In the genomic region with DNA sequence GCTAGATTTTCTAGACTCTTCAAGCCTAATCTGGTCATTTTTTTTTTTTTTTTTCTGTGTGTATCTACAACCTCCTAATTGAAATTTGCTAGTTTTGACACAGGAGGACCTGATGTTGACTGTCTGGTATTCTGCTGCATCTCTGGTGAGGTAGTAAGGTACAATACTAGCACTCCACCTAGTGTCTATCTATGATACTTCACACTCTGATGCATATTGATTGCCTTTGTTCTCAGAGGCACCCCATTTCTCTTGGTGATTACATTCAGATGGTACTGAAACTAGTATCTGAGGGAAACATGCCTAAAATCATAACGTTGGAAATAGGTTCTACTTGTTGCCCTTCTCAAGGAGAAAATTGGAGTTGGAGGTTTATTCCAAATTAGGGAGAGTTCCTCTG, we compare ENCODE assay signal across 8 cellular contexts.
A peak's percentile ranks its signal among the peaks of the same experiment; 100 is the strongest.
DNase-seq lines count a peak whose midpoint lies in the region; FAIRE-seq and TF ChIP-seq lines count a peak whose summit lies in the region.

No MANE protein-coding gene starts in this region.

- no peaks in the 10 kb centered on the region for H3K27me3 ChIP-seq in MM.1S (replicated peaks; ENCODE audit: insufficient read depth, low read length)
- no peaks in the 10 kb centered on the region for H3K27me3 ChIP-seq in stomach

- no peak overlapping the region for H3K27ac Mint-ChIP-seq in CD14-positive monocyte

- H3K9me2 ChIP-seq in MM.1S (replicated peaks; ENCODE audit: insufficient read depth, low read length), result no peaks in the 10 kb centered on the region

- intact Hi-C loops in CD14-positive monocyte (cut with micrococcal nuclease) (no loop called here), stomach (cut with DNase I; ENCODE audit: low total_unique reads) (no loop called here)

- no peaks in the 10 kb centered on the region for H3K4me1 ChIP-seq in MM.1S (ENCODE audit: low read length)
- no peaks in the 10 kb centered on the region for H3K4me1 ChIP-seq in stomach

- no peaks in the 10 kb centered on the region for H3K79me2 ChIP-seq in MM.1S (ENCODE audit: low read length)

- no peaks in the 10 kb centered on the region for H3F3A ChIP-seq in MM.1S (ENCODE audit: insufficient read depth, low read length)

- H3K36me3 ChIP-seq in MM.1S (replicated peaks; ENCODE audit: insufficient read depth, low read length), result no peaks in the 10 kb centered on the region
- no peaks in the 10 kb centered on the region for H3K36me3 ChIP-seq in stomach

- peaks cover 0 to 3% (median 0%) of the 10 kb centered on the region in 7 donors for H3K9me3 Mint-ChIP-seq in CD14-positive monocyte

- H3K27ac ChIP-seq in C4-2B (no peak overlapping the region), MM.1S (ENCODE audit: low read length) (no peak overlapping the region), stomach (no peak overlapping the region)

- H3K36me3 Mint-ChIP-seq in CD14-positive monocyte, result no peaks in the 10 kb centered on the region

- TF ChIP-seq CTCF in C4-2B (conservative IDR thresholded peaks at IDR 0.05), result peak; percentile 77
- TF ChIP-seq CTCF in MM.1S (IDR thresholded peaks at IDR 0.05; ENCODE audit: low read length), result peak; percentile 51
- TF ChIP-seq CTCF in CD14-positive monocyte (IDR thresholded peaks at IDR 0.05), result no peak
- TF ChIP-seq CTCF in stomach (IDR thresholded peaks at IDR 0.05), result no peak

- H3K27me3 Mint-ChIP-seq in CD14-positive monocyte (ENCODE audit: low read depth in 3 of 3), result no peaks in the 10 kb centered on the region

- H2AFZ ChIP-seq in MM.1S (ENCODE audit: low read length), result no peak overlapping the region

- TF ChIP-seq EP300 in stomach (IDR thresholded peaks at IDR 0.05), result no peak

- peak; percentile 41 for DNase-seq in MM.1S
- peak; percentile 22 for DNase-seq in RPMI7951 (ENCODE audit: low read depth)
- DNase-seq in glomerular endothelial cell (ENCODE audit: extremely low read depth, low read depth, low spot score), result peak; percentile 31
- DNase-seq in CD14-positive monocyte (ENCODE audit: low spot score), result no peak
- DNase-seq in stomach, result no peak
- DNase-seq in GM12892 (ENCODE audit: insufficient read length), result no peak
- no peak for DNase-seq in ureter (ENCODE audit: low spot score)

- H3K4me1 Mint-ChIP-seq in CD14-positive monocyte, result no peaks in the 10 kb centered on the region

- H3K9me3 ChIP-seq in MM.1S (replicated peaks; ENCODE audit: insufficient read depth, low read length) (no peaks in the 10 kb centered on the region), stomach (peaks cover 0 to 4% (median 0%) of the 10 kb centered on the region in 4 donors)

- no peaks in the 10 kb centered on the region for H4K20me1 ChIP-seq in MM.1S (ENCODE audit: insufficient read depth, low read length)

- H3K4me3 Mint-ChIP-seq in CD14-positive monocyte, result no peak overlapping the region

- H3K4me3 ChIP-seq in MM.1S (ENCODE audit: low read length) (no peak overlapping the region), stomach (no peak overlapping the region)

- H3K4me2 ChIP-seq in MM.1S (ENCODE audit: low read depth, low read length), result no peak overlapping the region

- H3K9ac ChIP-seq in MM.1S (ENCODE audit: low read length), result no peak overlapping the region

- TF ChIP-seq POLR2A in stomach (IDR thresholded peaks at IDR 0.05) (no peak), GM12892 (IDR thresholded peaks at IDR 0.05; ENCODE audit: low read depth, low read length) (no peak)

- FAIRE-seq in GM12892 (lab: Jason Lieb, UNC), result no peak

- WGBS in stomach, 5 donors, result 5 to 17% (median 11%) methylated on average over 1 of the region's 1 CpG

Comparison
In these comparisons a context has a peak if more than half of its experiments do, and no peak if none do; other contexts are left out.
1. CTCF ChIP-seq: peak in C4-2B (single experiment) and MM.1S (single experiment); none in CD14-positive monocyte (single experiment) and stomach (0 of 7).
2. DNase-seq: peak in MM.1S (single experiment), RPMI7951 (single experiment) and glomerular endothelial cell (single experiment); none in CD14-positive monocyte (single experiment), stomach (single experiment), GM12892 (single experiment) and ureter (single experiment).